11 cellular contexts compared by ENCODE assay signal in genomic region chr10:8058274-8059111, GRCh38. TPM values are rescaled to one million over a fixed set of nuclear protein-coding genes. Genes with fewer than 3 reads are reported as not detected.
DNase-seq lines count a peak whose midpoint lies in the region; ATAC-seq and TF ChIP-seq lines count a peak whose summit lies in the region.
"Had no signal": no experiment of that assay in that cellular context is flagged by ENCODE, and none has a peak within 500 bp of the region (broad histone marks: within the 10 kb centered on the region; RNA-seq: fewer than 3 reads in every experiment).

No MANE protein-coding gene starts in this region.

- peaks cover 98% of the 10 kb centered on the region for H3K27me3 Mint-ChIP-seq in H9 (ENCODE audit: low read depth)
- peaks cover 5% of the 10 kb centered on the region for H3K27me3 Mint-ChIP-seq in T-helper 2 cell treated with Interferon-gamma antibody and Interleukin-4, amounts not matched to agents 5 μg/mL and 100 μg/mL, for 36 hours (ENCODE audit: low read depth)

- H2AFZ ChIP-seq in H9 (ENCODE audit: low read length): no peak overlapping the region

- TF ChIP-seq POLR2A in prostate gland (IDR thresholded peaks at IDR 0.05): no peak

- H3K79me2 ChIP-seq in H9 (ENCODE audit: insufficient read depth, low read length): no peaks in the 10 kb centered on the region

- in situ Hi-C loops in GM13976 (cut with MboI; ENCODE audit: low sequenced_read_pairs, unreplicated experiment): loop anchor here (10.0 kb wide), 1 partner anchor 1146 kb away; no protein-coding TSS in a partner anchor

- H3K4me3 ChIP-seq in iPS-18c (ENCODE audit: insufficient read depth, low read depth, low read length): peak overlapping the region; percentile 34
- H3K4me3 ChIP-seq in prostate gland: peak overlapping the region; percentile 47 to 59
- H3K4me3 ChIP-seq: HAP-1 had no signal

- no peaks in the 10 kb centered on the region for H3K36me3 ChIP-seq in prostate gland

- no peaks in the 10 kb centered on the region; a peak in 1 of 7 replicates for H3K36me3 Mint-ChIP-seq in H9 (ENCODE audit: insufficient read depth in 1 of 3, low read depth in 3 of 3)
- peaks cover 89% of the 10 kb centered on the region for H3K36me3 Mint-ChIP-seq in T-helper 2 cell treated with Interferon-gamma antibody and Interleukin-4, amounts not matched to agents 5 μg/mL and 100 μg/mL, for 36 hours (ENCODE audit: low read depth)

- no peak overlapping the region for H2BK20ac ChIP-seq in H9 (ENCODE audit: low read depth, low read length, poor library complexity, severe bottlenecking)

- H2BK5ac ChIP-seq in H9 (ENCODE audit: insufficient read length, low read length): no peak overlapping the region

- H3K23ac ChIP-seq in H9 (ENCODE audit: insufficient read length, low read depth, low read length): no peak overlapping the region

- H2BK12ac ChIP-seq in H9 (ENCODE audit: insufficient read length, low read depth, low read length): no peak overlapping the region

- H3K9me3 Mint-ChIP-seq in H9: no peaks in the 10 kb centered on the region; a peak in 1 of 5 replicates
- no peaks in the 10 kb centered on the region for H3K9me3 Mint-ChIP-seq in T-helper 2 cell treated with Interferon-gamma antibody and Interleukin-4, amounts not matched to agents 5 μg/mL and 100 μg/mL, for 36 hours

- H3T11ph ChIP-seq in H9 (ENCODE audit: low read length): no peak overlapping the region

- TF ChIP-seq CTCF in H9 (conservative IDR thresholded peaks at IDR 0.05) (no peak), prostate gland (IDR thresholded peaks at IDR 0.05) (no peak), GM13976 (IDR thresholded peaks at IDR 0.05; ENCODE audit: borderline replicate concordance, control extremely low read depth, extremely low read depth, insufficient read depth, missing control alignments) (no peak)

- H3K18ac ChIP-seq in H9 (ENCODE audit: insufficient read length, low read depth, low read length): no peak overlapping the region

- peak overlapping the region; percentile 46 for H3K4me2 ChIP-seq in H9 (ENCODE audit: insufficient read depth, insufficient read length, low read length)

- no peak overlapping the region for H3K4ac ChIP-seq in H9 (ENCODE audit: low read depth, low read length)

- H3K4me1 ChIP-seq in H9 (ENCODE audit: insufficient read depth, low read length): peaks cover 11% of the 10 kb centered on the region; the same call in 1 of the 2 replicates
- peaks cover 4% of the 10 kb centered on the region for H3K4me1 ChIP-seq in prostate gland (replicated peaks)

- H3K23me2 ChIP-seq in H9 (ENCODE audit: insufficient read length, low read depth, low read length, poor library complexity, severe bottlenecking): peaks cover 44% of the 10 kb centered on the region

- no peaks in the 10 kb centered on the region for H4K20me1 ChIP-seq in H9 (ENCODE audit: control insufficient read depth, insufficient read depth, insufficient read length)

- no peak overlapping the region for H2AK5ac ChIP-seq in H9 (ENCODE audit: insufficient read length, low read length)

- H4K8ac ChIP-seq in H9 (replicated peaks; ENCODE audit: insufficient read length, low read depth, low read length): no peak overlapping the region

- H3K56ac ChIP-seq in H9 (ENCODE audit: insufficient read length, low read depth, low read length): no peak overlapping the region

- no peaks in the 10 kb centered on the region for H3K79me1 ChIP-seq in H9 (ENCODE audit: insufficient read depth, low read depth, low read length, poor library complexity, severe bottlenecking)

- H3K27me3 ChIP-seq in H9 (ENCODE audit: insufficient read depth, low read length) (peaks cover 82% of the 10 kb centered on the region), prostate gland (replicated peaks; ENCODE audit: insufficient read depth) (no peaks in the 10 kb centered on the region)

- no peak overlapping the region for H4K91ac ChIP-seq in H9 (ENCODE audit: insufficient read length, low read depth, low read length)

- H2BK15ac ChIP-seq in H9 (ENCODE audit: low read depth, low read length): no peak overlapping the region

- H3K4me1 Mint-ChIP-seq in H9: peaks cover 69 to 83% of the 10 kb centered on the region in 2 experiments
- peaks cover 41% of the 10 kb centered on the region for H3K4me1 Mint-ChIP-seq in T-helper 2 cell treated with Interferon-gamma antibody and Interleukin-4, amounts not matched to agents 5 μg/mL and 100 μg/mL, for 36 hours (ENCODE audit: low read depth)

- intact Hi-C loops in prostate gland (cut with DNase I): no loop called here

- no peak overlapping the region for H3K14ac ChIP-seq in H9 (ENCODE audit: insufficient read depth, low read length)

- H2BK120ac ChIP-seq in H9 (ENCODE audit: low read depth, low read length, poor library complexity, severe bottlenecking): no peak overlapping the region

- H3K4me3 Mint-ChIP-seq in H9: peak overlapping the region; percentile 19 to 74; a peak in 4 of 5 replicates
- peak overlapping the region; percentile 98 for H3K4me3 Mint-ChIP-seq in T-helper 2 cell treated with Interferon-gamma antibody and Interleukin-4, amounts not matched to agents 5 μg/mL and 100 μg/mL, for 36 hours

- no peak overlapping the region for H3K27ac ChIP-seq in H9 (ENCODE audit: insufficient read length, low read depth, low read length)
- H3K27ac ChIP-seq in prostate gland: peak overlapping the region; percentile 68 to 75

- H3K27ac Mint-ChIP-seq in H9: no peak overlapping the region
- peak overlapping the region; percentile 93 for H3K27ac Mint-ChIP-seq in T-helper 2 cell treated with Interferon-gamma antibody and Interleukin-4, amounts not matched to agents 5 μg/mL and 100 μg/mL, for 36 hours

- no peak for ATAC-seq in HG03280 (IDR thresholded peaks at IDR 0.05; ENCODE audit: unreplicated experiment)

- peak; percentile 29 for DNase-seq in H9
- DNase-seq in T-helper 2 cell treated with Interferon-gamma antibody and Interleukin-4, amounts not matched to agents 5 μg/mL and 100 μg/mL, for 36 hours (ENCODE audit: low spot score): no peak
- no peak for DNase-seq in prostate gland (ENCODE audit: low spot score)
- DNase-seq in activated gamma-delta T cell (lab: John Stamatoyannopoulos, UW): no peak
- no peak for DNase-seq in Kasumi-1 (lab: John Stamatoyannopoulos, UW)
- DNase-seq in GM13976 (ENCODE audit: low spot score): no peak
- DNase-seq: Calu3, NCI-H187 treated with DMSO at 0.1 percent for 48 hours had no signal

- no peak overlapping the region for H3K9ac ChIP-seq in H9 (ENCODE audit: extremely low read depth, insufficient read length, low read length)

- no peak overlapping the region for H4K5ac ChIP-seq in H9 (ENCODE audit: insufficient read length, low read depth, low read length)

- H3K9me3 ChIP-seq in H9 (ENCODE audit: control insufficient read depth, low read depth, low read length): no peaks in the 10 kb centered on the region
- H3K9me3 ChIP-seq in iPS-18c (ENCODE audit: control insufficient read depth, insufficient read depth, low read length): no peaks in the 10 kb centered on the region
- H3K9me3 ChIP-seq in prostate gland: no peaks in the 10 kb centered on the region
- H3K9me3 ChIP-seq: HAP-1 had no signal

- WGBS in H9 (ENCODE audit: extremely low coverage, insufficient read length, low lambda C conversion rate): no CpG with 5 or more reads among the region's 45 CpGs
- WGBS in prostate gland: 47% methylated on average over 45 of the region's 45 CpGs

RNA-seq across cellular contexts. Expression of gene GATA3, which starts 4.0 kb away (rescaled TPM):
- total RNA-seq in H9 (2021) (0.31 TPM in 2 replicates), prostate gland (10 to 100 TPM; 10.4 to 19.9 TPM)
